Comparison of ENCODE assay signal across 24 cellular contexts in genomic region chrX:118569676-118570075, GRCh38.
DNase-seq lines count a peak whose midpoint lies in the region; FAIRE-seq and TF ChIP-seq lines count a peak whose summit lies in the region.
"Had no signal": no experiment of that assay in that cellular context is flagged by ENCODE, and none has a peak within 500 bp of the region (broad histone marks: within the 10 kb centered on the region; RNA-seq: fewer than 3 reads in every experiment).

No MANE protein-coding gene starts in this region.

- H3K4me3 Mint-ChIP-seq in activated naive CD8-positive, alpha-beta T cell = no peak overlapping the region

- peak overlapping the region; percentile 81 for H3K27ac Mint-ChIP-seq in activated naive CD8-positive, alpha-beta T cell
- H3K27ac Mint-ChIP-seq: progenitor cell of endocrine pancreas had no signal

- H3K9me3 Mint-ChIP-seq in activated naive CD8-positive, alpha-beta T cell (ENCODE audit: low read depth) = no peaks in the 10 kb centered on the region

- TF ChIP-seq CTCF in fibroblast of villous mesenchyme (IDR thresholded peaks at IDR 0.05; ENCODE audit: insufficient read depth, low read depth, low read length) = no peak

- FAIRE-seq in GM19239 (lab: Jason Lieb, UNC) = peak; percentile 72
- FAIRE-seq: A549, GM12878 had no signal

- peak; percentile 5 to 26 for DNase-seq in activated CD4-positive, alpha-beta T cell treated with anti-CD3 and anti-CD28 coated beads, Interleukin-2, amount 50 U/mL, for 48 hours
- DNase-seq in activated CD4-positive, alpha-beta T cell treated with anti-CD3 and anti-CD28 coated beads for 4 hours = no peak
- DNase-seq in GM19239 (ENCODE audit: insufficient read length, low spot score) (no peak), fibroblast of villous mesenchyme (ENCODE audit: low read depth) (peak; percentile 73), activated gamma-delta T cell (lab: John Stamatoyannopoulos, UW) (no peak), C1 segment of cervical spinal cord (lab: John Stamatoyannopoulos, UW) (no peak), NK-92 (lab: John Stamatoyannopoulos, UW; ENCODE audit: unreplicated experiment) (no peak)
- DNase-seq: activated CD8-positive, alpha-beta memory T cell treated with anti-CD3 and anti-CD28 coated beads, Interleukin-2, amount 50 U/mL, for 48 hours; foreskin fibroblast; GF-D8; KG1; kidney glomerular epithelial cell; mesendoderm; NCI-H1092; NCI-H2171; NCI-H526 treated with DMSO at 0.1 percent for 48 hours; SIG-M5; upper lobe of left lung; WERI-Rb-1 had no signal

- no peaks in the 10 kb centered on the region for H3K27me3 Mint-ChIP-seq in activated naive CD8-positive, alpha-beta T cell
- H3K27me3 Mint-ChIP-seq: progenitor cell of endocrine pancreas had no signal

- peaks cover 17% of the 10 kb centered on the region for H3K4me1 Mint-ChIP-seq in activated naive CD8-positive, alpha-beta T cell (ENCODE audit: low read depth)

- no peak overlapping the region for H3K4me3 ChIP-seq in fibroblast of villous mesenchyme (ENCODE audit: low read depth, low read length)
- H3K4me3 ChIP-seq: A549, BLaER1, GM12878, upper lobe of left lung had no signal

- no peaks in the 10 kb centered on the region for H3K36me3 Mint-ChIP-seq in activated naive CD8-positive, alpha-beta T cell

Comparison
In these comparisons a context has a peak if more than half of its experiments do, and no peak if none do; other contexts are left out.
1. DNase-seq: peak in activated CD4-positive, alpha-beta T cell treated with anti-CD3 and anti-CD28 coated beads, Interleukin-2, amount 50 U/mL, for 48 hours (2 of 2) and fibroblast of villous mesenchyme (single experiment); none in activated CD4-positive, alpha-beta T cell treated with anti-CD3 and anti-CD28 coated beads for 4 hours (0 of 2), GM19239 (single experiment), activated gamma-delta T cell (single experiment), C1 segment of cervical spinal cord (0 of 14) and NK-92 (single experiment).